22 cellular contexts compared by ENCODE assay signal in the genomic region with DNA sequence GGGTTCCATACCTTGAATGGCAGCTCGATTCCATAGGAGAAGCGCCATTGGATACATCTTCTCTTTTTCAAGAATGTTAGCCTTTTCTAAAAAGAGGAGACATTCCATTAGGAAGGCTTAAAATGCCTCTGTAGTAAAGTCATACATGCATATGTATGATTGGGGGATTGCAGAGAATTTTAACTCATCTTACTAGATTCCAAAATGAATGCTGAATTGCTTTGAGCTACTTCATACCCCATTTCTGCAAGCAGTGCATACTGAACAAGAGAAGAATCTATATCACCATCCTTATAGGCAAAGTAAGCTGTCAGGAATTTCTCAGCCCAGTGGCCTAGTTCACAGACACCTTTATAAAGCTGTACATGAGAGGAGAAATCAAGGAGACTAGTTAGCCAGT.
A peak's percentile ranks its signal among the peaks of the same experiment; 100 is the strongest.
DNase-seq lines count a peak whose midpoint lies in the region; ATAC-seq and TF ChIP-seq lines count a peak whose summit lies in the region.
"Had no signal": no experiment of that assay in that cellular context is flagged by ENCODE, and none has a peak within 500 bp of the region (broad histone marks: within the 10 kb centered on the region; RNA-seq: fewer than 3 reads in every experiment).

No MANE protein-coding gene starts in this region.

- H2BK5ac ChIP-seq in mesenchymal stem cell (ENCODE audit: low read depth, low read length, poor library complexity, severe bottlenecking): no peak overlapping the region

- no peak overlapping the region for H2AFZ ChIP-seq in mesenchymal stem cell (ENCODE audit: low read depth, low read length)
- H2AFZ ChIP-seq: GM23338, parathyroid adenoma had no signal

- no peak overlapping the region for H2BK15ac ChIP-seq in mesenchymal stem cell (ENCODE audit: low read depth, poor library complexity, severe bottlenecking)

- peaks cover 53% of the 10 kb centered on the region for H3K4me1 ChIP-seq in adipocyte (ENCODE audit: control insufficient read depth, insufficient read depth, low read length)
- no peaks in the 10 kb centered on the region for H3K4me1 ChIP-seq in mesenchymal stem cell (ENCODE audit: control insufficient read depth, insufficient read depth, low read depth, low read length)
- H3K4me1 ChIP-seq in skeletal muscle tissue (ENCODE audit: control insufficient read depth in 3 of 3, insufficient read depth in 3 of 3, low read length in 3 of 3): peaks cover 19 to 25% (median 21%) of the 10 kb centered on the region in 3 donors
- H3K4me1 ChIP-seq: colonic mucosa, parathyroid adenoma, SJSA1 had no signal

- H3K27me3 ChIP-seq in adipocyte (replicated peaks; ENCODE audit: control insufficient read depth, insufficient read depth, low read length) (no peaks in the 10 kb centered on the region), mesenchymal stem cell (ENCODE audit: control insufficient read depth in 1 of 2, insufficient read depth in 1 of 2, low read length in 2 of 2) (peaks cover 0 to 8% of the 10 kb centered on the region in 2 experiments), skeletal muscle tissue (ENCODE audit: control insufficient read depth in 3 of 3, insufficient read depth in 3 of 3, low read length in 3 of 3) (no peaks in the 10 kb centered on the region)
- H3K27me3 ChIP-seq: BLaER1 treated with 17β-estradiol and CSF1 and Interleukin-3, amounts not matched to agents 10 nM and 100 nM; colonic mucosa; SJSA1; tibial nerve had no signal

- no peak overlapping the region for H3K14ac ChIP-seq in mesenchymal stem cell (ENCODE audit: low read length in 2 of 2)

- H3K4me3 ChIP-seq in AG10803 (ENCODE audit: low read length) (no peak overlapping the region), adipocyte (ENCODE audit: low read length) (no peak overlapping the region), mesenchymal stem cell (ENCODE audit: insufficient read depth in 1 of 2, low read depth in 1 of 2, low read length in 2 of 2) (no peak overlapping the region), skeletal muscle tissue (ENCODE audit: low read length in 3 of 3) (no peak overlapping the region)
- H3K4me3 ChIP-seq: BLaER1 treated with 17β-estradiol and CSF1 and Interleukin-3, amounts not matched to agents 10 nM and 100 nM; colonic mucosa; GM23338; SJSA1; tibial nerve had no signal

- no peak overlapping the region for H3K23ac ChIP-seq in mesenchymal stem cell (ENCODE audit: low read length in 2 of 2)

- DNase-seq in AG10803 (ENCODE audit: low read depth) (peak; percentile 45), adipocyte (ENCODE audit: low read depth) (peak; percentile 4), mesenchymal stem cell (no peak), putamen (ENCODE audit: low spot score) (no peak), UCSD-AML1 (lab: John Stamatoyannopoulos, UW; ENCODE audit: unreplicated experiment) (no peak), HPDE6-E6E7 (ENCODE audit: extremely low spot score) (no peak)
- DNase-seq: activated CD4-positive, alpha-beta T cell treated with anti-CD3 and anti-CD28 coated beads, Interleukin-2, amount 10 ng/mL, durations not matched to agents 7 days and 5 days; left colon; NCI-H510A; T-helper 2 cell had no signal

- 69% methylated on average over 2 of the region's 2 CpGs for WGBS in mesenchymal stem cell

- no peak overlapping the region for H3K4ac ChIP-seq in mesenchymal stem cell (ENCODE audit: low read depth in 1 of 2, low read length in 2 of 2)

- no peak overlapping the region for H4K91ac ChIP-seq in mesenchymal stem cell (ENCODE audit: low read length)

- H3K4me2 ChIP-seq in mesenchymal stem cell (ENCODE audit: low read length, poor library complexity, severe bottlenecking): no peak overlapping the region
- H3K4me2 ChIP-seq: GM23338 had no signal

- H3K27ac ChIP-seq in mesenchymal stem cell (ENCODE audit: low read length, poor library complexity, severe bottlenecking) (no peak overlapping the region), skeletal muscle tissue (ENCODE audit: low read depth, low read length) (peak overlapping the region; percentile 80)
- H3K27ac ChIP-seq: BLaER1 treated with 17β-estradiol and CSF1 and Interleukin-3, amounts not matched to agents 10 nM and 100 nM; colonic mucosa; parathyroid adenoma; SJSA1; VCaP had no signal

- H3K9me3 ChIP-seq in adipocyte (ENCODE audit: control insufficient read depth, low read length): no peaks in the 10 kb centered on the region
- H3K9me3 ChIP-seq in mesenchymal stem cell (ENCODE audit: control insufficient read depth, low read length): no peaks in the 10 kb centered on the region
- no peaks in the 10 kb centered on the region for H3K9me3 ChIP-seq in skeletal muscle tissue (ENCODE audit: control insufficient read depth in 3 of 3, low read length in 3 of 3)
- H3K9me3 ChIP-seq: BLaER1 treated with 17β-estradiol and CSF1 and Interleukin-3, amounts not matched to agents 10 nM and 100 nM; colonic mucosa; SJSA1; tibial nerve had no signal

- TF ChIP-seq CTCF in AG10803 (conservative IDR thresholded peaks at IDR 0.05; ENCODE audit: low read length): no peak

- H3K79me1 ChIP-seq in mesenchymal stem cell (replicated peaks; ENCODE audit: low read length, poor library complexity, severe bottlenecking): no peaks in the 10 kb centered on the region

- H3K18ac ChIP-seq in mesenchymal stem cell (ENCODE audit: low read depth in 1 of 2, low read length in 2 of 2): no peak overlapping the region

- ATAC-seq in HG02852 (IDR thresholded peaks at IDR 0.05; ENCODE audit: unreplicated experiment): no peak
- ATAC-seq: activated T-helper 17 cell treated with anti-CD3 and anti-CD28 coated beads, Interleukin-2, amount 50 U/mL, for 72 hours; GM23338; left colon; natural killer cell treated with Interleukin-12 subunit alpha and Interleukin-12 subunit beta and Interleukin-15 and Interleukin-18, amount 100 ng/mL, for 72 hours; Panc1 had no signal

- H3K9ac ChIP-seq in adipocyte (ENCODE audit: low read length) (no peak overlapping the region), mesenchymal stem cell (ENCODE audit: low read length) (peak overlapping the region; percentile 64), skeletal muscle tissue (ENCODE audit: low read depth in 1 of 3, low read length in 3 of 3) (peak overlapping the region in 2 of 3 donors; percentile 23 to 48)
- H3K9ac ChIP-seq: BLaER1 treated with 17β-estradiol and CSF1 and Interleukin-3, amounts not matched to agents 10 nM and 100 nM; parathyroid adenoma had no signal

- no peak overlapping the region for H2AK5ac ChIP-seq in mesenchymal stem cell (ENCODE audit: low read length, severe bottlenecking)

- H2BK12ac ChIP-seq in mesenchymal stem cell (ENCODE audit: low read length in 2 of 2): no peak overlapping the region

- no peak overlapping the region for H2BK120ac ChIP-seq in mesenchymal stem cell (ENCODE audit: low read depth, low read length)

- H4K8ac ChIP-seq in mesenchymal stem cell (ENCODE audit: low read length): no peak overlapping the region

- H3K36me3 ChIP-seq in adipocyte (ENCODE audit: control insufficient read depth, insufficient read depth, low read length, severe bottlenecking) (no peaks in the 10 kb centered on the region), mesenchymal stem cell (ENCODE audit: control insufficient read depth in 1 of 2, insufficient read depth in 2 of 2, low read depth in 1 of 2, low read length in 2 of 2) (no peaks in the 10 kb centered on the region), skeletal muscle tissue (ENCODE audit: control insufficient read depth in 3 of 3, insufficient read depth in 3 of 3, low read length in 3 of 3) (no peaks in the 10 kb centered on the region)
- H3K36me3 ChIP-seq: BLaER1 treated with 17β-estradiol and CSF1 and Interleukin-3, amounts not matched to agents 10 nM and 100 nM; colonic mucosa; SJSA1; tibial nerve had no signal

Comparison
In these comparisons a context has a peak if more than half of its experiments do, and no peak if none do; other contexts are left out.
1. DNase-seq: peak in AG10803 (single experiment) and adipocyte (single experiment); none in mesenchymal stem cell (single experiment), putamen (single experiment), UCSD-AML1 (single experiment) and HPDE6-E6E7 (single experiment).